16 cellular contexts compared by ENCODE assay signal in genomic region chr10:132626019-132626760, GRCh38.
DNase-seq lines count a peak whose midpoint lies in the region; ATAC-seq, FAIRE-seq and TF ChIP-seq lines count a peak whose summit lies in the region.
"Had no signal": no experiment of that assay in that cellular context is flagged by ENCODE, and none has a peak within 500 bp of the region (broad histone marks: within the 10 kb centered on the region; RNA-seq: fewer than 3 reads in every experiment).

No MANE protein-coding gene starts in this region.

- no peaks in the 10 kb centered on the region for H3K79me2 ChIP-seq in H1 (ENCODE audit: control insufficient read depth in 1 of 2, insufficient read depth in 2 of 2, low read length in 2 of 2)
- no peaks in the 10 kb centered on the region for H3K79me2 ChIP-seq in neural progenitor cell (ENCODE audit: low read depth)

- H4K20me1 ChIP-seq in H1 (replicated peaks in 1 of 2; ENCODE audit: control insufficient read depth in 1 of 2, insufficient read depth in 2 of 2, low read length in 2 of 2) (peaks cover 2 to 10% of the 10 kb centered on the region in 2 experiments), neural progenitor cell (ENCODE audit: low read depth) (peaks cover 9% of the 10 kb centered on the region)

- H3K23me2 ChIP-seq in H1 (ENCODE audit: low read depth, low read length): no peaks in the 10 kb centered on the region

- H2BK12ac ChIP-seq in H1 (ENCODE audit: low read depth, low read length): no peak overlapping the region

- H3K27me3 Mint-ChIP-seq in activated naive CD4-positive, alpha-beta T cell treated with anti-CD3 and anti-CD28 coated beads, Interleukin-2, amount 50 U/mL, for 24 hours: no peaks in the 10 kb centered on the region
- H3K27me3 Mint-ChIP-seq in activated naive CD4-positive, alpha-beta T cell treated with anti-CD3 and anti-CD28 coated beads for 36 hours (ENCODE audit: low read depth): no peaks in the 10 kb centered on the region
- H3K27me3 Mint-ChIP-seq in neural progenitor cell (ENCODE audit: insufficient read depth, low read depth): peaks cover 8% of the 10 kb centered on the region
- H3K27me3 Mint-ChIP-seq in stimulated activated naive CD8-positive, alpha-beta T cell treated with anti-CD3 and anti-CD28 coated beads, Interleukin-15, amount 100 ng/mL, for 72 hours: no peaks in the 10 kb centered on the region

- H2BK15ac ChIP-seq in H1 (ENCODE audit: low read length): no peak overlapping the region

- ATAC-seq in HG02885 (IDR thresholded peaks at IDR 0.05; ENCODE audit: poor library complexity, unreplicated experiment): no peak
- no peak for ATAC-seq in stimulated activated naive CD8-positive, alpha-beta T cell treated with anti-CD3 and anti-CD28 coated beads, Interleukin-15, amount 100 ng/mL, for 72 hours
- ATAC-seq: activated CD8-positive, alpha-beta memory T cell treated with anti-CD3 and anti-CD28 coated beads, Interleukin-2, amount 10 ng/mL, durations not matched to agents 7 days and 5 days; PC-3 had no signal

- no peaks in the 10 kb centered on the region for H3K36me3 ChIP-seq in H1 (ENCODE audit: control insufficient read depth in 2 of 4, insufficient read depth in 4 of 4, low read length in 3 of 4)
- no peaks in the 10 kb centered on the region for H3K36me3 ChIP-seq in neural progenitor cell
- no peaks in the 10 kb centered on the region for H3K36me3 ChIP-seq in stomach smooth muscle (ENCODE audit: control insufficient read depth in 2 of 2, insufficient read depth in 2 of 2, low read length in 2 of 2)
- H3K36me3 ChIP-seq: tibial nerve had no signal

- no peak overlapping the region for H4K91ac ChIP-seq in H1 (replicated peaks; ENCODE audit: insufficient read length, low read length)

- H3K9me3 Mint-ChIP-seq in activated naive CD4-positive, alpha-beta T cell treated with anti-CD3 and anti-CD28 coated beads, Interleukin-2, amount 50 U/mL, for 24 hours: no peaks in the 10 kb centered on the region
- peaks cover 4% of the 10 kb centered on the region for H3K9me3 Mint-ChIP-seq in activated naive CD4-positive, alpha-beta T cell treated with anti-CD3 and anti-CD28 coated beads for 36 hours
- H3K9me3 Mint-ChIP-seq in neural progenitor cell: peaks cover 9% of the 10 kb centered on the region
- H3K9me3 Mint-ChIP-seq in stimulated activated naive CD8-positive, alpha-beta T cell treated with anti-CD3 and anti-CD28 coated beads, Interleukin-15, amount 100 ng/mL, for 72 hours: peaks cover 5 to 6% of the 10 kb centered on the region in 2 donors

- no peaks in the 10 kb centered on the region for H3F3A ChIP-seq in neural progenitor cell (ENCODE audit: low read depth)

- no peak overlapping the region for H3K4me3 ChIP-seq in H1 (ENCODE audit: extremely low read depth in 1 of 4, insufficient read depth in 2 of 4, low read depth in 3 of 4, low read length in 4 of 4)
- no peak overlapping the region for H3K4me3 ChIP-seq in neural progenitor cell
- H3K4me3 ChIP-seq in stomach smooth muscle (ENCODE audit: low read length in 2 of 2): peak overlapping the region in 1 of 2 donors; percentile 22
- H3K4me3 ChIP-seq: smooth muscle cell, tibial nerve had no signal

- FAIRE-seq in H1 (lab: Jason Lieb, UNC): no peak

- H3K4me2 ChIP-seq in H1 (ENCODE audit: insufficient read depth in 1 of 2, low read depth in 2 of 2, low read length in 2 of 2) (no peak overlapping the region), neural progenitor cell (no peak overlapping the region)
- H3K4me2 ChIP-seq: smooth muscle cell had no signal

- no peak overlapping the region for H3K23ac ChIP-seq in H1 (ENCODE audit: insufficient read length)

- peaks cover 0 to under 1% of the 10 kb centered on the region in 2 experiments; a peak in 1 of 4 replicates for H3K9me3 ChIP-seq in H1 (ENCODE audit: insufficient read depth in 2 of 2, low read depth in 1 of 2, low read length in 1 of 2)
- H3K9me3 ChIP-seq in neural progenitor cell (ENCODE audit: low read depth): no peaks in the 10 kb centered on the region
- H3K9me3 ChIP-seq in stomach smooth muscle (ENCODE audit: control insufficient read depth in 2 of 2, low read length in 2 of 2): no peaks in the 10 kb centered on the region

- TF ChIP-seq RAD21 in H1 (IDR thresholded peaks at IDR 0.05 in 1 of 2, conservative IDR thresholded peaks at IDR 0.05 in 1 of 2; ENCODE audit: low read depth in 2 of 2, low read length in 2 of 2): no peak

- H4K5ac ChIP-seq in H1 (ENCODE audit: insufficient read length, low read depth, low read length): no peak overlapping the region

- POLR2A ChIA-PET in H1 (lab: Charles Lee; ENCODE audit: partially characterized antibody): no interaction called here

- no peak for TF ChIP-seq EP300 in H1 (IDR thresholded peaks at IDR 0.05; ENCODE audit: borderline replicate concordance in 1 of 2, low read depth in 2 of 2, low read length in 2 of 2)

- CTCF ChIA-PET in activated naive CD4-positive, alpha-beta T cell treated with anti-CD3 and anti-CD28 coated beads for 36 hours (lab: Charles Lee): interaction anchor here (0.6 kb wide), 1 partner anchor 296 kb away, joined by 4 read pairs; no protein-coding TSS in a partner anchor
- CTCF ChIA-PET in H1 (lab: Charles Lee; ENCODE audit: partially characterized antibody): interaction anchor here (0.8 to 1.3 kb wide), 2 partner anchors 18 to 28 kb away, joined by 3 read pairs; no protein-coding TSS in a partner anchor

- H3K56ac ChIP-seq in H1 (replicated peaks; ENCODE audit: insufficient read length, low read depth, low read length): no peak overlapping the region

- TF ChIP-seq POLR2A in H1 (IDR thresholded peaks at IDR 0.05; ENCODE audit: control extremely low read depth in 1 of 2, low read depth in 2 of 2, low read length in 2 of 2): no peak

- intact Hi-C loops in activated naive CD4-positive, alpha-beta T cell treated with anti-CD3 and anti-CD28 coated beads for 36 hours (cut with micrococcal nuclease): no loop called here

- no peak overlapping the region; the same call in 1 of the 2 replicates for H2BK5ac ChIP-seq in H1 (ENCODE audit: low read depth, low read length)

- H3K18ac ChIP-seq in H1 (ENCODE audit: extremely low read depth, low read length): no peak overlapping the region

- no peak overlapping the region for H3K27ac ChIP-seq in H1 (ENCODE audit: low read depth, low read length)
- H3K27ac ChIP-seq in neural progenitor cell: no peak overlapping the region
- H3K27ac ChIP-seq in stomach smooth muscle (ENCODE audit: low read length): peak overlapping the region; percentile 98

- no peak overlapping the region for H3K4me3 Mint-ChIP-seq in activated naive CD4-positive, alpha-beta T cell treated with anti-CD3 and anti-CD28 coated beads, Interleukin-2, amount 50 U/mL, for 24 hours
- H3K4me3 Mint-ChIP-seq in activated naive CD4-positive, alpha-beta T cell treated with anti-CD3 and anti-CD28 coated beads for 36 hours: no peak overlapping the region
- H3K4me3 Mint-ChIP-seq in neural progenitor cell: no peak overlapping the region
- no peak overlapping the region for H3K4me3 Mint-ChIP-seq in stimulated activated naive CD8-positive, alpha-beta T cell treated with anti-CD3 and anti-CD28 coated beads, Interleukin-15, amount 100 ng/mL, for 72 hours
- H3K4me3 Mint-ChIP-seq: activated CD8-positive, alpha-beta memory T cell treated with anti-CD3 and anti-CD28 coated beads, Interleukin-2, amount 10 ng/mL, durations not matched to agents 7 days and 5 days had no signal

- H4K8ac ChIP-seq in H1 (ENCODE audit: extremely low read depth, insufficient read depth, low read length): peak overlapping the region; percentile 40; the same call in 1 of the 2 replicates

- H3K14ac ChIP-seq in H1 (ENCODE audit: insufficient read length): no peak overlapping the region

- H3K27me3 ChIP-seq in H1 (replicated peaks in 1 of 4; ENCODE audit: control insufficient read depth in 3 of 4, extremely low read depth in 1 of 4, insufficient read depth in 3 of 4, low read length in 3 of 4) (peaks cover 0 to 1% (median 0%) of the 10 kb centered on the region in 4 experiments; a peak in 1 of 7 replicates), neural progenitor cell (no peaks in the 10 kb centered on the region), stomach smooth muscle (ENCODE audit: control insufficient read depth in 1 of 2, insufficient read depth in 2 of 2, low read length in 2 of 2) (no peaks in the 10 kb centered on the region)
- H3K27me3 ChIP-seq: tibial nerve had no signal

- H3K4ac ChIP-seq in H1 (replicated peaks; ENCODE audit: insufficient read length, low read depth, low read length): no peak overlapping the region

- H2AFZ ChIP-seq in H1 (ENCODE audit: low read length) (no peak overlapping the region), neural progenitor cell (replicated peaks) (no peak overlapping the region)

- no peak for DNase-seq in activated naive CD4-positive, alpha-beta T cell treated with anti-CD3 and anti-CD28 coated beads for 36 hours
- DNase-seq in H1 (ENCODE audit: low read depth in 1 of 2, low spot score in 2 of 2): no peak
- no peak for DNase-seq in neural progenitor cell (ENCODE audit: low spot score)
- DNase-seq in stimulated activated naive CD8-positive, alpha-beta T cell treated with anti-CD3 and anti-CD28 coated beads, Interleukin-15, amount 100 ng/mL, for 72 hours: no peak
- no peak for DNase-seq in SHP77 treated with DMSO at 0.1 percent for 48 hours (lab: John Stamatoyannopoulos, UW)
- DNase-seq: activated CD8-positive, alpha-beta memory T cell treated with anti-CD3 and anti-CD28 coated beads, Interleukin-2, amount 10 ng/mL, durations not matched to agents 7 days and 5 days; anterior cingulate cortex; NCI-H1417 treated with DMSO at 0.1 percent for 48 hours; NCI-H2171 treated with DMSO at 0.1 percent for 48 hours; NCI-H748 treated with DMSO at 0.1 percent for 48 hours; PC-3 had no signal

- H3K79me1 ChIP-seq in H1 (ENCODE audit: low read depth, low read length): no peaks in the 10 kb centered on the region

- no peak overlapping the region for H2BK20ac ChIP-seq in H1 (ENCODE audit: low read length)

- no peak overlapping the region for H3K9ac ChIP-seq in H1 (replicated peaks in 1 of 4; ENCODE audit: extremely low read depth in 1 of 4, low read depth in 3 of 4, low read length in 3 of 4)
- no peak overlapping the region for H3K9ac ChIP-seq in neural progenitor cell
- H3K9ac ChIP-seq in stomach smooth muscle (ENCODE audit: low read length in 2 of 2): no peak overlapping the region

- H2AK5ac ChIP-seq in H1 (ENCODE audit: low read depth, low read length): no peak overlapping the region

- peak overlapping the region; percentile 61 for H3K27ac Mint-ChIP-seq in activated naive CD4-positive, alpha-beta T cell treated with anti-CD3 and anti-CD28 coated beads, Interleukin-2, amount 50 U/mL, for 24 hours
- H3K27ac Mint-ChIP-seq in activated naive CD4-positive, alpha-beta T cell treated with anti-CD3 and anti-CD28 coated beads for 36 hours: no peak overlapping the region
- H3K27ac Mint-ChIP-seq in neural progenitor cell: peak overlapping the region; percentile 60
- H3K27ac Mint-ChIP-seq in stimulated activated naive CD8-positive, alpha-beta T cell treated with anti-CD3 and anti-CD28 coated beads, Interleukin-15, amount 100 ng/mL, for 72 hours: no peak overlapping the region
- H3K27ac Mint-ChIP-seq: activated CD8-positive, alpha-beta memory T cell treated with anti-CD3 and anti-CD28 coated beads, Interleukin-2, amount 10 ng/mL, durations not matched to agents 7 days and 5 days had no signal

- TF ChIP-seq CTCF in H1 (IDR thresholded peaks at IDR 0.05; ENCODE audit: control extremely low read depth in 1 of 3, insufficient read depth in 1 of 3, low read depth in 1 of 3, low read length in 3 of 3): no peak
- no peak for TF ChIP-seq CTCF in neural progenitor cell (IDR thresholded peaks at IDR 0.05)

- 90% methylated on average over 24 of the region's 24 CpGs; no CpG with 5 or more reads in 1 of the 2 experiments for WGBS in H1 (ENCODE audit: extremely low coverage in 1 of 2, insufficient coverage in 1 of 2, insufficient read length in 1 of 2, insufficient replicate concordance in 2 of 2, low coverage in 1 of 2, low lambda C conversion rate in 2 of 2, missing lambda C conversion rate in 1 of 2), 2 experiments

- H2BK120ac ChIP-seq in H1 (replicated peaks; ENCODE audit: low read depth, low read length): no peak overlapping the region

- peaks cover 4% of the 10 kb centered on the region for H3K36me3 Mint-ChIP-seq in activated naive CD4-positive, alpha-beta T cell treated with anti-CD3 and anti-CD28 coated beads, Interleukin-2, amount 50 U/mL, for 24 hours
- peaks cover 4% of the 10 kb centered on the region for H3K36me3 Mint-ChIP-seq in activated naive CD4-positive, alpha-beta T cell treated with anti-CD3 and anti-CD28 coated beads for 36 hours (ENCODE audit: low read depth)
- peaks cover 4% of the 10 kb centered on the region for H3K36me3 Mint-ChIP-seq in neural progenitor cell

- peaks cover 44% of the 10 kb centered on the region for H3K4me1 Mint-ChIP-seq in activated naive CD4-positive, alpha-beta T cell treated with anti-CD3 and anti-CD28 coated beads, Interleukin-2, amount 50 U/mL, for 24 hours
- peaks cover 28% of the 10 kb centered on the region for H3K4me1 Mint-ChIP-seq in activated naive CD4-positive, alpha-beta T cell treated with anti-CD3 and anti-CD28 coated beads for 36 hours (ENCODE audit: low read depth)
- peaks cover 29% of the 10 kb centered on the region for H3K4me1 Mint-ChIP-seq in neural progenitor cell
- H3K4me1 Mint-ChIP-seq in stimulated activated naive CD8-positive, alpha-beta T cell treated with anti-CD3 and anti-CD28 coated beads, Interleukin-15, amount 100 ng/mL, for 72 hours: peaks cover 52% of the 10 kb centered on the region

- peaks cover 0 to 5% (median 3%) of the 10 kb centered on the region in 4 experiments; a peak in 5 of 7 replicates for H3K4me1 ChIP-seq in H1 (replicated peaks in 1 of 4; ENCODE audit: control insufficient read depth in 3 of 4, insufficient read depth in 4 of 4, low read length in 3 of 4)
- H3K4me1 ChIP-seq in neural progenitor cell: no peaks in the 10 kb centered on the region
- peaks cover 65% of the 10 kb centered on the region for H3K4me1 ChIP-seq in stomach smooth muscle (ENCODE audit: control insufficient read depth, insufficient read depth, low read length)

Comparison
In these comparisons a context has a peak if more than half of its experiments do, and no peak if none do; other contexts are left out.
1. H3K27ac Mint-ChIP-seq: peak in activated naive CD4-positive, alpha-beta T cell treated with anti-CD3 and anti-CD28 coated beads, Interleukin-2, amount 50 U/mL, for 24 hours (single experiment) and neural progenitor cell (single experiment); none in activated naive CD4-positive, alpha-beta T cell treated with anti-CD3 and anti-CD28 coated beads for 36 hours (single experiment) and stimulated activated naive CD8-positive, alpha-beta T cell treated with anti-CD3 and anti-CD28 coated beads, Interleukin-15, amount 100 ng/mL, for 72 hours (0 of 2).